8 cellular contexts compared by ENCODE assay signal in genomic region chr12:53065975-53066593, GRCh38. TPM values are rescaled to one million over a fixed set of nuclear protein-coding genes. Genes with fewer than 3 reads are reported as not detected.
DNase-seq lines count a peak whose midpoint lies in the region; ATAC-seq and TF ChIP-seq lines count a peak whose summit lies in the region.

No MANE protein-coding gene starts in this region.

- no peak overlapping the region for H3K4me3 ChIP-seq in SJSA1
- H3K4me3 ChIP-seq in urinary bladder (ENCODE audit: low read depth, low read length) = no peak overlapping the region

- TF ChIP-seq CTCF in Calu3 (IDR thresholded peaks at IDR 0.05; ENCODE audit: unreplicated experiment) = peak; percentile 77
- TF ChIP-seq CTCF in glutamatergic neuron (IDR thresholded peaks at IDR 0.05; ENCODE audit: partially characterized antibody, unreplicated experiment) = peak; percentile 91

- BruUV-seq in Calu3 (replicated peaks; lab: Mats Ljungman, UMichigan) = no TSS peak

- H3K27ac ChIP-seq in SJSA1 (peak overlapping the region; percentile 63), urinary bladder (ENCODE audit: low read depth) (peak overlapping the region; percentile 13)

- H3K36me3 ChIP-seq in SJSA1 (peaks cover 59% of the 10 kb centered on the region), urinary bladder (ENCODE audit: insufficient read depth) (no peaks in the 10 kb centered on the region)

- H3K9me3 Mint-ChIP-seq in Calu3 (ENCODE audit: low read depth, unreplicated experiment) (no peaks in the 10 kb centered on the region), glutamatergic neuron (ENCODE audit: unreplicated experiment) (peaks cover 1% of the 10 kb centered on the region)

- no peaks in the 10 kb centered on the region for H3K27me3 Mint-ChIP-seq in Calu3 (ENCODE audit: unreplicated experiment)
- H3K27me3 Mint-ChIP-seq in glutamatergic neuron (ENCODE audit: unreplicated experiment) = peaks cover 2% of the 10 kb centered on the region

- no peak for ATAC-seq in HG03432 (IDR thresholded peaks at IDR 0.05; ENCODE audit: unreplicated experiment)

- DNase-seq in Calu3 = peak; percentile 75
- peak; percentile 74 for DNase-seq in LHCN-M2 (ENCODE audit: low read depth)
- peak; percentile 66 to 87 for DNase-seq in SJSA1 (ENCODE audit: low read depth in 1 of 2, low spot score in 2 of 2)
- DNase-seq in activated naive CD4-positive, alpha-beta T cell treated with anti-CD3 and anti-CD28 coated beads, Interleukin-2, amount 50 U/mL, for 16 hours = peak; percentile 62
- peak; percentile 83 for DNase-seq in glutamatergic neuron
- DNase-seq in pons (ENCODE audit: low spot score) = peak; percentile 65

- CTCF ChIA-PET in Calu3 (lab: Charles Lee) = interaction anchor here (0.6 to 2.1 kb wide), 12 partner anchors 12 to 229 kb away, joined by 3 to 39 read pairs (median 6); partner anchors contain the start of genes CSAD, IGFBP6, PFDN5 and SOAT2

- H3K4me1 ChIP-seq in SJSA1 (replicated peaks) (peaks cover 34% of the 10 kb centered on the region), urinary bladder (ENCODE audit: insufficient read depth) (no peaks in the 10 kb centered on the region)

- H3K9me3 ChIP-seq in SJSA1 (replicated peaks) = no peaks in the 10 kb centered on the region

- WGBS in urinary bladder = 20% methylated on average over 16 of the region's 16 CpGs

- peak overlapping the region; percentile 54 for H3K27ac Mint-ChIP-seq in Calu3 (ENCODE audit: unreplicated experiment)
- H3K27ac Mint-ChIP-seq in glutamatergic neuron (ENCODE audit: unreplicated experiment) = no peak overlapping the region

- H3K36me3 Mint-ChIP-seq in Calu3 (ENCODE audit: insufficient read depth, unreplicated experiment) = peaks cover 22% of the 10 kb centered on the region
- peaks cover 3% of the 10 kb centered on the region for H3K36me3 Mint-ChIP-seq in glutamatergic neuron (ENCODE audit: unreplicated experiment)

- H3K27me3 ChIP-seq in SJSA1 (replicated peaks) = no peaks in the 10 kb centered on the region

- H3K4me3 Mint-ChIP-seq in Calu3 (ENCODE audit: low read depth, unreplicated experiment) = no peak overlapping the region
- no peak overlapping the region for H3K4me3 Mint-ChIP-seq in glutamatergic neuron (ENCODE audit: unreplicated experiment)

- H3K4me1 Mint-ChIP-seq in Calu3 (ENCODE audit: low read depth, unreplicated experiment) (peaks cover 22% of the 10 kb centered on the region), glutamatergic neuron (ENCODE audit: low read depth, unreplicated experiment) (peaks cover 2% of the 10 kb centered on the region)

- intact Hi-C loops in Calu3 (cut with micrococcal nuclease; ENCODE audit: unreplicated experiment) = loop anchor here (2.0 to 5.0 kb wide), 2 partner anchors 33 to 126 kb away; no protein-coding TSS in a partner anchor

RNA-seq across cellular contexts. Expression of gene SPRYD3, which starts 13.1 kb away (rescaled TPM):
- total RNA-seq in Calu3 (2022) = 12.9 and 14.6 TPM in 2 replicates
- total RNA-seq in LHCN-M2 (2014; rRNA removed) = 20.0 and 21.9 TPM in 2 replicates
- 32.5 TPM for polyA plus RNA-seq in LHCN-M2 (2012)
- total RNA-seq in SJSA1 (2014; rRNA removed; shearing (Covaris generic)) = 18.3 and 18.6 TPM in 2 replicates
- total RNA-seq in glutamatergic neuron (ENCODE audit: unreplicated experiment) = 13.9 TPM
- total RNA-seq in urinary bladder = 9.0 TPM
- 66.3 TPM for polyA plus RNA-seq in urinary bladder

RNA-seq across cellular contexts. Expression of gene TNS2, which starts 16.2 kb away (rescaled TPM):
- total RNA-seq in Calu3 (2022) (1.3 and 4.7 TPM in 2 replicates), LHCN-M2 (2014; rRNA removed) (79.6 and 95.7 TPM in 2 replicates), glutamatergic neuron (ENCODE audit: unreplicated experiment) (2.5 TPM), urinary bladder (57.9 TPM)
- polyA plus RNA-seq in LHCN-M2 (2012) = 34.3 TPM
- 8.8 and 18.4 TPM in 2 replicates for total RNA-seq in SJSA1 (2014; rRNA removed; shearing (Covaris generic))
- 178 TPM for polyA plus RNA-seq in urinary bladder

RNA-seq across cellular contexts. Expression of gene IGFBP6, which starts 31.4 kb away (rescaled TPM):
- total RNA-seq in Calu3 (2022) = 25.4 and 67.0 TPM in 2 replicates
- 178 and 231 TPM in 2 replicates for total RNA-seq in LHCN-M2 (2014; rRNA removed)
- 127 TPM for polyA plus RNA-seq in LHCN-M2 (2012)
- total RNA-seq in SJSA1 (2014; rRNA removed; shearing (Covaris generic)) = 58.0 and 64.5 TPM in 2 replicates
- total RNA-seq in glutamatergic neuron (ENCODE audit: unreplicated experiment) = not detected
- total RNA-seq in urinary bladder = 39.8 TPM
- 461 TPM for polyA plus RNA-seq in urinary bladder

RNA-seq across cellular contexts. Expression of gene SOAT2, which starts 37.2 kb away (rescaled TPM):
- not detected in 2 replicates for total RNA-seq in Calu3 (2022)
- total RNA-seq in LHCN-M2 (2014; rRNA removed) = not detected in 2 replicates
- polyA plus RNA-seq in LHCN-M2 (2012) = not detected
- not detected in 2 replicates for total RNA-seq in SJSA1 (2014; rRNA removed; shearing (Covaris generic))
- not detected for total RNA-seq in glutamatergic neuron (ENCODE audit: unreplicated experiment)
- not detected for total RNA-seq in urinary bladder
- 0.30 TPM for polyA plus RNA-seq in urinary bladder

RNA-seq across cellular contexts. Expression of gene EIF4B, which starts 59.8 kb away (rescaled TPM):
- total RNA-seq in Calu3 (2022) = 242 and 272 TPM in 2 replicates
- 468 and 479 TPM in 2 replicates for total RNA-seq in LHCN-M2 (2014; rRNA removed)
- polyA plus RNA-seq in LHCN-M2 (2012) = 194 TPM
- 263 and 304 TPM in 2 replicates for total RNA-seq in SJSA1 (2014; rRNA removed; shearing (Covaris generic))
- 283 TPM for total RNA-seq in glutamatergic neuron (ENCODE audit: unreplicated experiment)
- 743 TPM for total RNA-seq in urinary bladder
- polyA plus RNA-seq in urinary bladder = 246 TPM

Comparison
In these comparisons a context has a peak if more than half of its experiments do, and no peak if none do; other contexts are left out.
1. RNA of gene IGFBP6, which starts 31.4 kb away (total RNA-seq): 178 to 231 TPM in LHCN-M2, 58.0 to 64.5 TPM in SJSA1, 39.8 TPM in urinary bladder (single experiment) and 25.4 to 67.0 TPM in Calu3; not detected in glutamatergic neuron (single experiment); every median in the first group is over 10 times any median in the second.
2. Peak in every context shown above with its lines, with median percentiles within 50 percentile points of each other: DNase-seq.